In genomic region chr4:52192697-52193096, GRCh38 we compare ENCODE assay signal across 19 cellular contexts.
A peak's percentile ranks its signal among the peaks of the same experiment; 100 is the strongest.
DNase-seq lines count a peak whose midpoint lies in the region; ATAC-seq and TF ChIP-seq lines count a peak whose summit lies in the region.
"Had no signal": no experiment of that assay in that cellular context is flagged by ENCODE, and none has a peak within 500 bp of the region (broad histone marks: within the 10 kb centered on the region; RNA-seq: fewer than 3 reads in every experiment).

No MANE protein-coding gene starts in this region.

- no peaks in the 10 kb centered on the region for H3K36me3 ChIP-seq in left ventricle myocardium inferior
- H3K36me3 ChIP-seq: thyroid gland had no signal

- intact Hi-C loops in left ventricle myocardium inferior (cut with micrococcal nuclease): no loop called here

- peaks cover 8% of the 10 kb centered on the region for H3K4me1 ChIP-seq in left ventricle myocardium inferior
- H3K4me1 ChIP-seq: thyroid gland had no signal

- in situ Hi-C loops in Caki2 (cut with HindIII; ENCODE audit: low pct_unique_long_range_greater_than_20kb, low sequenced_read_pairs) (no loop called here), G401 (cut with HindIII; ENCODE audit: low sequenced_read_pairs) (no loop called here)

- H3K4me3 ChIP-seq in left ventricle myocardium inferior: no peak overlapping the region
- H3K4me3 ChIP-seq: GM23338, thyroid gland had no signal

- DNase-seq in Caki2 (ENCODE audit: low read depth) (peak; percentile 34), HT1080 (ENCODE audit: low read depth) (peak; percentile 10), left ventricle myocardium inferior (no peak), renal cortical epithelial cell (ENCODE audit: low read depth) (peak; percentile 87), G401 (ENCODE audit: low spot score) (no peak), NCI-H69 (lab: John Stamatoyannopoulos, UW) (no peak)
- DNase-seq: activated CD4-positive, alpha-beta T cell treated with anti-CD3 and anti-CD28 coated beads, Interleukin-2, amount 10 ng/mL, durations not matched to agents 24 days and 14 days; cerebellar nuclear complex; DND-41; NCI-H2171 treated with DMSO at 0.1 percent for 48 hours; NCI-H526 treated with DMSO at 0.1 percent for 48 hours; RPMI8226; stimulated activated CD4-positive, alpha-beta T cell treated with anti-CD3 and anti-CD28 coated beads, Interleukin-4, amount 100 ng/mL, for 24 hours; stimulated activated naive CD8-positive, alpha-beta T cell treated with anti-CD3 and anti-CD28 coated beads, Interleukin-15, Interleukin-2, amounts not matched to agents 100 U/mL and 50 U/mL, for 24 hours; thyroid gland had no signal

- no peak for TF ChIP-seq CTCF in left ventricle myocardium inferior (IDR thresholded peaks at IDR 0.05; ENCODE audit: borderline replicate concordance)

- H3K9me3 ChIP-seq in left ventricle myocardium inferior (replicated peaks): no peaks in the 10 kb centered on the region
- H3K9me3 ChIP-seq: thyroid gland had no signal

- H3K27me3 ChIP-seq in left ventricle myocardium inferior (ENCODE audit: low read depth): peaks cover 49% of the 10 kb centered on the region
- H3K27me3 ChIP-seq: thyroid gland had no signal

- no peak for ATAC-seq in HG03097 (IDR thresholded peaks at IDR 0.05; ENCODE audit: low FRiP score, unreplicated experiment)
- ATAC-seq: GM23338; SK-N-SH treated with all-trans-retinoic acid at 6 μM for 48 hours; stimulated activated naive CD8-positive, alpha-beta T cell treated with anti-CD3 and anti-CD28 coated beads, Interleukin-15, Interleukin-2, amounts not matched to agents 100 U/mL and 50 U/mL, for 24 hours had no signal

- peak overlapping the region; percentile 41 for H3K27ac ChIP-seq in left ventricle myocardium inferior (replicated peaks)
- H3K27ac ChIP-seq: HL-60, thyroid gland had no signal

Comparison
In these comparisons a context has a peak if more than half of its experiments do, and no peak if none do; other contexts are left out.
1. DNase-seq: peak in Caki2 (single experiment), HT1080 (single experiment) and renal cortical epithelial cell (single experiment); none in left ventricle myocardium inferior (single experiment), G401 (single experiment) and NCI-H69 (single experiment).